29 cellular contexts compared by ENCODE assay signal in the genomic region with DNA sequence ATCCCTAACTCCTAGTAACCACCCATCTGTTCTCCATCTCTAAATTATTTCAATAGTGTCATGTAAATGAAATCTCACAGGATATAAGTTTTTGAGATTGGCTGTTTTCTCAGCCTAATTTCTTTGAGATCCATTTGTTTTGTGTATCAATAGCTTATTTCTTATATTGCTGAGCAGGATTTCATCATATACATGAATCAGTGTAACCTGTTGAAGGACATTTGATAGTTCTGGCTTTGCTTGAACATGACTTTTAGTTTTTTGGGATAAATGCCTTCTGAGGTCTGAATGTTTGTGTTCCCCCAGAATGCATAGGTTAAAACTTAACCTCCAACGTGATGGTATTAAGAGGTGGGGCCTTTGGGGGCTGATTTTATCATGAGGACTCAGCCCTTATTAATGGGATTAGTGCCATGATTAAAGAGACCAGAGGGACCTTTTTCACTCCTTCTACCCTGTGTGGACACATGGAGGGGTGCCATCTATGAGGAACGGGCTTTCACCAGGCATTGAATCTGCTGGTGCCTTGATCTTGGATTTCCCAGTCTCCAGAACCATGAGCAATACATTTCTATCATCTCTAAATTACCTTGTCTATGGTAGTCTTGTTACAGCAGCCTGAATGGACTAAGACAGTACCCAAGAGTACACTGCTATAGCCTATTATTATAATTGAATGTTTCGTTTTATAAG.
DNase-seq lines count a peak whose midpoint lies in the region; ATAC-seq, FAIRE-seq and TF ChIP-seq lines count a peak whose summit lies in the region.
"Had no signal": no experiment of that assay in that cellular context is flagged by ENCODE, and none has a peak within 500 bp of the region (broad histone marks: within the 10 kb centered on the region; RNA-seq: fewer than 3 reads in every experiment).

No MANE protein-coding gene starts in this region.

- peak overlapping the region; percentile 88 for H3K27ac Mint-ChIP-seq in MCF 10A (ENCODE audit: low read depth, unreplicated experiment)
- peak overlapping the region; percentile 22 to 99 for H3K27ac Mint-ChIP-seq in natural killer cell treated with Interleukin-12 subunit alpha and Interleukin-12 subunit beta and Interleukin-15 and Interleukin-18, amount 100 ng/mL, for 72 hours
- H3K27ac Mint-ChIP-seq: activated CD4-positive, alpha-beta T cell treated with anti-CD3 and anti-CD28 coated beads for 36 hours; activated CD8-positive, alpha-beta T cell treated with anti-CD3 and anti-CD28 coated beads for 36 hours; activated T-helper 1 cell treated with anti-CD3 and anti-CD28 coated beads, Interleukin-12 subunit alpha, Interleukin-12 subunit beta, Interleukin-2, Interleukin-4 antibody, amounts not matched to agents 30 ng/mL and 10 ng/mL and 1 ng/mL, durations not matched to agents 14 hours and 24 hours and 36 hours; stimulated activated naive B cell treated with anti-CD40 and anti-IgM and Interleukin-4, amounts not matched to agents 10 μg/mL and 1 μg/mL and 100 μg/mL, for 72 hours had no signal

- no peak for TF ChIP-seq EP300 in HepG2 (IDR thresholded peaks at IDR 0.05; ENCODE audit: low read depth in 2 of 2, low read length in 2 of 2)
- no peak for TF ChIP-seq EP300 in HepG2 (CRISPR knock-in tag; IDR thresholded peaks at IDR 0.05; ENCODE audit: borderline replicate concordance)

- H3K4me3 Mint-ChIP-seq in MCF 10A (ENCODE audit: unreplicated experiment): no peak overlapping the region
- no peak overlapping the region for H3K4me3 Mint-ChIP-seq in natural killer cell treated with Interleukin-12 subunit alpha and Interleukin-12 subunit beta and Interleukin-15 and Interleukin-18, amount 100 ng/mL, for 72 hours
- H3K4me3 Mint-ChIP-seq: activated CD4-positive, alpha-beta T cell treated with anti-CD3 and anti-CD28 coated beads for 36 hours; activated CD8-positive, alpha-beta T cell treated with anti-CD3 and anti-CD28 coated beads for 36 hours; activated T-helper 1 cell treated with anti-CD3 and anti-CD28 coated beads, Interleukin-12 subunit alpha, Interleukin-12 subunit beta, Interleukin-2, Interleukin-4 antibody, amounts not matched to agents 30 ng/mL and 10 ng/mL and 1 ng/mL, durations not matched to agents 14 hours and 24 hours and 36 hours; CD4-positive, CD25-positive, alpha-beta regulatory T cell; stimulated activated naive B cell treated with anti-CD40 and anti-IgM and Interleukin-4, amounts not matched to agents 10 μg/mL and 1 μg/mL and 100 μg/mL, for 72 hours had no signal

- no peaks in the 10 kb centered on the region for H3K27me3 ChIP-seq in HepG2 (ENCODE audit: control insufficient read depth in 1 of 2, insufficient read depth in 2 of 2, low read length in 2 of 2)
- H3K27me3 ChIP-seq in right lobe of liver: no peaks in the 10 kb centered on the region
- H3K27me3 ChIP-seq: SJSA1 had no signal

- peaks cover 98% of the 10 kb centered on the region for H3K79me2 ChIP-seq in HepG2 (ENCODE audit: insufficient read depth, low read length)

- no peak for TF ChIP-seq CTCF in HepG2 (CRISPR knock-in tag; IDR thresholded peaks at IDR 0.05)
- TF ChIP-seq CTCF in right lobe of liver (IDR thresholded peaks at IDR 0.05): no peak
- no peak for TF ChIP-seq CTCF in MCF 10A (IDR thresholded peaks at IDR 0.05; ENCODE audit: unreplicated experiment)

- TF ChIP-seq RAD21 in HepG2 (CRISPR knock-in tag; IDR thresholded peaks at IDR 0.05): no peak

- 79% methylated on average over 3 of the region's 3 CpGs for WGBS in HepG2 (ENCODE audit: low lambda C conversion rate)
- 97% methylated on average over 3 of the region's 3 CpGs for WGBS in right lobe of liver (ENCODE audit: insufficient coverage, low coverage, low lambda C conversion rate, missing lambda C conversion rate)

- H3K4me1 ChIP-seq in HepG2 (ENCODE audit: insufficient read depth, low read length) (peaks cover 91% of the 10 kb centered on the region), right lobe of liver (peaks cover 0 to 63% (median 29%) of the 10 kb centered on the region in 4 donors)

- no peak overlapping the region for H3K9ac ChIP-seq in HepG2 (ENCODE audit: insufficient read depth, low read depth, low read length)

- TF ChIP-seq POLR2A in HepG2 (IDR thresholded peaks at IDR 0.05; ENCODE audit: insufficient read depth in 1 of 2, low read depth in 2 of 2, low read length in 2 of 2) (0 out of 4 replicates have a peak, but pooled peaks of 1 of the 2 experiments have one; percentile 4), right lobe of liver (IDR thresholded peaks at IDR 0.05) (no peak)

- CTCF ChIA-PET in HepG2 (lab: Yijun Ruan, JAX; ENCODE audit: low intra/inter-chr PET ratio, low total read pairs) (no interaction called here), MCF 10A (lab: Yijun Ruan, JAX) (interaction anchor here (2.0 kb wide), 1 partner anchor 18 kb away, joined by 10 read pairs; no protein-coding TSS in a partner anchor)

- H2AFZ ChIP-seq in HepG2 (ENCODE audit: low read length): no peak overlapping the region

- H4K20me1 ChIP-seq in HepG2 (ENCODE audit: insufficient read depth, low read length): peaks cover 99% of the 10 kb centered on the region

- intact Hi-C loops in HepG2 (cut with micrococcal nuclease; ENCODE audit: unreplicated experiment): no loop called here
- intact Hi-C loops in right lobe of liver (cut with DNase I): no loop called here
- intact Hi-C loops in MCF 10A (cut with micrococcal nuclease): no loop called here

- in situ Hi-C loops in HepG2 (cut with HindIII; ENCODE audit: extremely low pct_ligation_motif_present, low pct_unique_long_range_greater_than_20kb): no loop called here

- H3K4me1 Mint-ChIP-seq in MCF 10A (ENCODE audit: insufficient read depth, unreplicated experiment): peaks cover 58% of the 10 kb centered on the region
- peaks cover 73 to 81% of the 10 kb centered on the region in 2 donors for H3K4me1 Mint-ChIP-seq in natural killer cell treated with Interleukin-12 subunit alpha and Interleukin-12 subunit beta and Interleukin-15 and Interleukin-18, amount 100 ng/mL, for 72 hours (ENCODE audit: low read depth in 2 of 2)

- ATAC-seq in HepG2: no peak
- no peak for ATAC-seq in right lobe of liver
- no peak for ATAC-seq in natural killer cell treated with Interleukin-12 subunit alpha and Interleukin-12 subunit beta and Interleukin-15 and Interleukin-18, amount 100 ng/mL, for 72 hours
- no peak for ATAC-seq in GM21717 (IDR thresholded peaks at IDR 0.05; ENCODE audit: unreplicated experiment)
- ATAC-seq: activated CD4-positive, alpha-beta T cell treated with anti-CD3 and anti-CD28 coated beads for 36 hours; activated CD8-positive, alpha-beta T cell treated with anti-CD3 and anti-CD28 coated beads for 36 hours; stimulated activated naive B cell treated with anti-CD40 and anti-IgM and Interleukin-4, amounts not matched to agents 10 μg/mL and 1 μg/mL and 100 μg/mL, for 72 hours had no signal

- H3K4me2 ChIP-seq in HepG2 (ENCODE audit: low read depth, low read length): no peak overlapping the region

- H3K27ac ChIP-seq in HepG2 (ENCODE audit: extremely low read length, insufficient read depth, low read length) (peak overlapping the region; percentile 17), right lobe of liver (peak overlapping the region in 1 of 3 donors; percentile 17)
- H3K27ac ChIP-seq: HL-60, SJSA1 had no signal

- H3K9me3 ChIP-seq in HepG2 (ENCODE audit: low read length) (no peaks in the 10 kb centered on the region), right lobe of liver (no peaks in the 10 kb centered on the region)
- H3K9me3 ChIP-seq: left ventricle myocardium inferior, SJSA1 had no signal

- BruUV-seq in HepG2 (replicated peaks; lab: Mats Ljungman, UMichigan) (no TSS peak), MCF 10A (replicated peaks; lab: Mats Ljungman, UMichigan) (no TSS peak)

- DNase-seq in HepG2 (ENCODE audit: low spot score) (no peak), right lobe of liver (no peak), MCF 10A (ENCODE audit: unreplicated experiment) (no peak), DMS79 (lab: John Stamatoyannopoulos, UW) (no peak), GM03348 (ENCODE audit: low spot score) (no peak), medulla oblongata (ENCODE audit: extremely low spot score) (no peak)
- DNase-seq in natural killer cell treated with Interleukin-12 subunit alpha and Interleukin-12 subunit beta and Interleukin-15 and Interleukin-18, amount 100 ng/mL, for 72 hours (ENCODE audit: low spot score): no peak
- DNase-seq: 8988T; activated CD4-positive, alpha-beta T cell treated with anti-CD3 and anti-CD28 coated beads for 36 hours; activated CD8-positive, alpha-beta memory T cell treated with anti-CD3 and anti-CD28 coated beads, Interleukin-2, amount 50 U/mL, for 48 hours; activated CD8-positive, alpha-beta T cell treated with anti-CD3 and anti-CD28 coated beads for 36 hours; activated naive CD4-positive, alpha-beta T cell treated with anti-CD3 and anti-CD28 coated beads, Interleukin-2, amount 50 U/mL, for 16 hours; amniotic stem cell; CD4-positive, CD25-positive, alpha-beta regulatory T cell; effector CD4-positive, alpha-beta T cell; erythroblast; glutamatergic neuron; Karpas-422; left ventricle myocardium inferior; NCI-H1417 treated with DMSO at 0.1 percent for 48 hours; NCI-H2081; NCI-H345; stimulated activated naive B cell treated with anti-CD40 and anti-IgM and Interleukin-4, amounts not matched to agents 10 μg/mL and 1 μg/mL and 100 μg/mL, for 72 hours; T-helper 9 cell had no signal

- H3K9me3 Mint-ChIP-seq in MCF 10A (ENCODE audit: unreplicated experiment): no peaks in the 10 kb centered on the region
- H3K9me3 Mint-ChIP-seq in natural killer cell treated with Interleukin-12 subunit alpha and Interleukin-12 subunit beta and Interleukin-15 and Interleukin-18, amount 100 ng/mL, for 72 hours: no peaks in the 10 kb centered on the region
- H3K9me3 Mint-ChIP-seq: activated CD8-positive, alpha-beta T cell treated with anti-CD3 and anti-CD28 coated beads for 36 hours; activated T-helper 1 cell treated with anti-CD3 and anti-CD28 coated beads, Interleukin-12 subunit alpha, Interleukin-12 subunit beta, Interleukin-2, Interleukin-4 antibody, amounts not matched to agents 30 ng/mL and 10 ng/mL and 1 ng/mL, durations not matched to agents 14 hours and 24 hours and 36 hours; stimulated activated naive B cell treated with anti-CD40 and anti-IgM and Interleukin-4, amounts not matched to agents 10 μg/mL and 1 μg/mL and 100 μg/mL, for 72 hours had no signal

- H3K4me3 ChIP-seq in HepG2 (replicated peaks in 1 of 3; ENCODE audit: insufficient read depth in 1 of 3, low read depth in 2 of 3, low read length in 3 of 3): no peak overlapping the region
- H3K4me3 ChIP-seq in right lobe of liver: no peak overlapping the region
- H3K4me3 ChIP-seq: left ventricle myocardium inferior, SJSA1 had no signal

- peaks cover 24% of the 10 kb centered on the region for H3K36me3 Mint-ChIP-seq in MCF 10A (ENCODE audit: insufficient read depth, unreplicated experiment)
- peaks cover 17% of the 10 kb centered on the region for H3K36me3 Mint-ChIP-seq in natural killer cell treated with Interleukin-12 subunit alpha and Interleukin-12 subunit beta and Interleukin-15 and Interleukin-18, amount 100 ng/mL, for 72 hours

- no peak for FAIRE-seq in HepG2 (lab: Jason Lieb, UNC)
- FAIRE-seq: H1 had no signal

- peaks cover 9 to 43% of the 10 kb centered on the region in 2 experiments for H3K36me3 ChIP-seq in HepG2 (replicated peaks in 1 of 2; ENCODE audit: control insufficient read depth in 1 of 2, insufficient read depth in 2 of 2, low read length in 2 of 2)
- H3K36me3 ChIP-seq in right lobe of liver: no peaks in the 10 kb centered on the region
- H3K36me3 ChIP-seq: left ventricle myocardium inferior had no signal

- POLR2A ChIA-PET in HepG2 (lab: Yijun Ruan, JAX) (no interaction called here), MCF 10A (lab: Yijun Ruan, JAX) (interaction anchor here (0.9 to 9.5 kb wide), 9 partner anchors 10 to 117 kb away, joined by 4 to 139 read pairs (median 5); no protein-coding TSS in a partner anchor)

- H3K27me3 Mint-ChIP-seq in MCF 10A (ENCODE audit: insufficient read depth, unreplicated experiment): no peaks in the 10 kb centered on the region
- H3K27me3 Mint-ChIP-seq in natural killer cell treated with Interleukin-12 subunit alpha and Interleukin-12 subunit beta and Interleukin-15 and Interleukin-18, amount 100 ng/mL, for 72 hours: no peaks in the 10 kb centered on the region
- H3K27me3 Mint-ChIP-seq: activated CD4-positive, alpha-beta T cell treated with anti-CD3 and anti-CD28 coated beads for 36 hours; activated CD8-positive, alpha-beta T cell treated with anti-CD3 and anti-CD28 coated beads for 36 hours; CD4-positive, CD25-positive, alpha-beta regulatory T cell had no signal
